Comparison of ENCODE assay signal across 22 cellular contexts in genomic region chr9:134853893-134854292, GRCh38. TPM values are rescaled to one million over a fixed set of nuclear protein-coding genes. Genes with fewer than 3 reads are reported as not detected.
"Had no signal": no experiment of that assay in that cellular context is flagged by ENCODE, and none has a peak within 500 bp of the region (broad histone marks: within the 10 kb centered on the region; RNA-seq: fewer than 3 reads in every experiment).

No MANE protein-coding gene starts in this region.

- H3K4me1 Mint-ChIP-seq: nephron had no signal

- H3K4me3 Mint-ChIP-seq: naive B cell, nephron had no signal

- H3K27ac Mint-ChIP-seq: naive B cell, nephron had no signal

- ATAC-seq: lower lobe of right lung had no signal

- DNase-seq: cortex of kidney; effector CD8-positive, alpha-beta T cell; foreskin melanocyte; hypothalamus; left ventricle myocardium inferior; lower lobe of right lung; mesenchymal stem cell; naive B cell; occipital lobe; stimulated activated CD4-positive, alpha-beta T cell treated with anti-CD3 and anti-CD28 coated beads, Interleukin-2, amount 100 ng/mL, for 24 hours; stimulated activated CD4-positive, alpha-beta T cell treated with anti-CD3 and anti-CD28 coated beads, Interleukin-4, amount 100 ng/mL, for 4 hours; stimulated activated naive CD4-positive, alpha-beta T cell; stomach; substantia nigra; trophoblast cell had no signal

RNA-seq across cellular contexts. Expression of gene FCN2, which starts 26.7 kb away (rescaled TPM):
- total RNA-seq: glomerular endothelial cell, left ventricle myocardium inferior, lower lobe of right lung, occipital lobe, posterior vena cava, right atrium auricular region, sigmoid colon, stomach, thoracic aorta, vagina had no signal
